Comparison of ENCODE assay signal across 9 cellular contexts in genomic region chr3:188348445-188349244, GRCh38.
DNase-seq lines count a peak whose midpoint lies in the region; TF ChIP-seq lines count a peak whose summit lies in the region.
"Had no signal": no experiment of that assay in that cellular context is flagged by ENCODE, and none has a peak within 500 bp of the region (broad histone marks: within the 10 kb centered on the region; RNA-seq: fewer than 3 reads in every experiment).

No MANE protein-coding gene starts in this region.

- H3K27me3 ChIP-seq in transverse colon: no peaks in the 10 kb centered on the region
- H3K27me3 ChIP-seq: thyroid gland had no signal

- WGBS in transverse colon (ENCODE audit: low coverage in 1 of 2), 2 donors: 60 to 64% methylated on average over 1 to 7 of the region's 7 CpGs

- H3K9me3 ChIP-seq in transverse colon: no peaks in the 10 kb centered on the region
- H3K9me3 ChIP-seq: thyroid gland had no signal

- in situ Hi-C loops in transverse colon (cut with MboI; ENCODE audit: low pct_ligation_motif_present in 1 of 4, low pct_unique_long_range_greater_than_20kb in 1 of 4, low sequenced_read_pairs in 3 of 4): no loop called here

- no peak for TF ChIP-seq CTCF in transverse colon (IDR thresholded peaks at IDR 0.05)

- H3K36me3 ChIP-seq in transverse colon: no peaks in the 10 kb centered on the region
- H3K36me3 ChIP-seq: thyroid gland had no signal

- peak overlapping the region; percentile 21 to 60 (median 54) for H3K27ac ChIP-seq in transverse colon

- DNase-seq in HuH-7 (ENCODE audit: low spot score): peak; percentile 26
- DNase-seq in brain pericyte (ENCODE audit: low read depth, low spot score): peak; percentile 37
- DNase-seq in kidney tubule cell (ENCODE audit: low spot score): peak; percentile 93
- peak; percentile 21 for DNase-seq in transverse colon
- no peak for DNase-seq in DMS153 (lab: John Stamatoyannopoulos, UW)
- DNase-seq in activated T-cell treated with anti-CD3 and anti-CD28 coated beads, Interleukin-2, amount 50 U/mL, for 1 hour: no peak
- DNase-seq in COR-L47 (lab: John Stamatoyannopoulos, UW): no peak
- DNase-seq: activated CD4-positive, CD25-positive, alpha-beta regulatory T cell had no signal

- no peak for TF ChIP-seq POLR2A in transverse colon (IDR thresholded peaks at IDR 0.05)

- intact Hi-C loops in transverse colon (cut with DNase I; ENCODE audit: low total_unique reads): no loop called here

- no peak overlapping the region for H3K4me3 ChIP-seq in transverse colon
- H3K4me3 ChIP-seq: thyroid gland had no signal

- no peak for TF ChIP-seq EP300 in transverse colon (IDR thresholded peaks at IDR 0.05; ENCODE audit: low read depth)

- peaks cover 4 to 36% (median 23%) of the 10 kb centered on the region in 4 donors for H3K4me1 ChIP-seq in transverse colon

Comparison
In these comparisons a context has a peak if more than half of its experiments do, and no peak if none do; other contexts are left out.
1. DNase-seq: peak in HuH-7 (single experiment), brain pericyte (single experiment), kidney tubule cell (single experiment) and transverse colon (single experiment); none in DMS153 (single experiment), activated T-cell treated with anti-CD3 and anti-CD28 coated beads, Interleukin-2, amount 50 U/mL, for 1 hour (single experiment) and COR-L47 (single experiment).